8 cellular contexts compared by ENCODE assay signal in genomic region chr5:219492-219891, GRCh38. TPM values are rescaled to one million over a fixed set of nuclear protein-coding genes. Genes with fewer than 3 reads are reported as not detected.
DNase-seq lines count a peak whose midpoint lies in the region; ATAC-seq and TF ChIP-seq lines count a peak whose summit lies in the region.

No MANE protein-coding gene starts in this region.

- peaks cover 0 to 2% (median 0%) of the 10 kb centered on the region in 5 donors for H3K9me3 Mint-ChIP-seq in CD8-positive, alpha-beta memory T cell
- H3K9me3 Mint-ChIP-seq in activated T-helper 17 cell treated with anti-CD3 and anti-CD28 coated beads, Interleukin-2, amount 50 U/mL, for 72 hours: no peaks in the 10 kb centered on the region

- peak overlapping the region; percentile 94 to 100 (median 96) for H3K27ac Mint-ChIP-seq in CD8-positive, alpha-beta memory T cell
- peak overlapping the region; percentile 89 for H3K27ac Mint-ChIP-seq in activated T-helper 17 cell treated with anti-CD3 and anti-CD28 coated beads, Interleukin-2, amount 50 U/mL, for 72 hours

- intact Hi-C loops in left ventricle myocardium superior (cut with micrococcal nuclease): no loop called here
- intact Hi-C loops in gastrocnemius medialis (cut with DNase I; ENCODE audit: low total_unique reads): no loop called here

- POLR2A ChIA-PET in CD8-positive, alpha-beta memory T cell (lab: Charles Lee): interaction anchor here (1.2 to 3.1 kb wide), 3 partner anchors 28 to 52 kb away, joined by 4 to 28 read pairs (median 5); partner anchors contain the start of genes LRRC14B and PDCD6

- CTCF ChIA-PET in CD8-positive, alpha-beta memory T cell (lab: Charles Lee): interaction anchor here (1.1 to 1.6 kb wide), 3 partner anchors 13 to 31 kb away, joined by 3 to 10 read pairs (median 5); no protein-coding TSS in a partner anchor

- H3K4me3 ChIP-seq in CD8-positive, alpha-beta memory T cell (ENCODE audit: low read length): peak overlapping the region; percentile 79
- peak overlapping the region; percentile 93 to 97 (median 95) for H3K4me3 ChIP-seq in gastrocnemius medialis

- H3K4me1 Mint-ChIP-seq in CD8-positive, alpha-beta memory T cell: peaks cover 44 to 62% (median 61%) of the 10 kb centered on the region in 3 donors
- peaks cover 22% of the 10 kb centered on the region for H3K4me1 Mint-ChIP-seq in activated T-helper 17 cell treated with anti-CD3 and anti-CD28 coated beads, Interleukin-2, amount 50 U/mL, for 72 hours

- no peaks in the 10 kb centered on the region for H3K27me3 ChIP-seq in CD8-positive, alpha-beta memory T cell (ENCODE audit: insufficient read depth, low read length, poor library complexity, severe bottlenecking)
- H3K27me3 ChIP-seq in gastrocnemius medialis: no peaks in the 10 kb centered on the region

- TF ChIP-seq POLR2A in gastrocnemius medialis (IDR thresholded peaks at IDR 0.05): no peak

- DNase-seq in CD8-positive, alpha-beta memory T cell: peak in 2 of 5 donors; percentile 18 to 34
- DNase-seq in LHCN-M2 (ENCODE audit: low read depth) (peak; percentile 19), left ventricle myocardium superior (no peak), gastrocnemius medialis (no peak), NCI-H2081 treated with DMSO at 0.1 percent for 48 hours (lab: John Stamatoyannopoulos, UW) (no peak)

- H3K4me1 ChIP-seq in CD8-positive, alpha-beta memory T cell (ENCODE audit: insufficient read depth, low read length): peaks cover 17% of the 10 kb centered on the region
- H3K4me1 ChIP-seq in gastrocnemius medialis: peaks cover 45 to 46% of the 10 kb centered on the region in 2 donors

- H3K36me3 ChIP-seq in CD8-positive, alpha-beta memory T cell (ENCODE audit: insufficient read depth, low read length): peaks cover 1% of the 10 kb centered on the region
- peaks cover 0 to 7% of the 10 kb centered on the region in 2 donors for H3K36me3 ChIP-seq in gastrocnemius medialis

- H3K27me3 Mint-ChIP-seq in CD8-positive, alpha-beta memory T cell: peaks cover 0 to 1% of the 10 kb centered on the region in 2 donors
- no peaks in the 10 kb centered on the region for H3K27me3 Mint-ChIP-seq in activated T-helper 17 cell treated with anti-CD3 and anti-CD28 coated beads, Interleukin-2, amount 50 U/mL, for 72 hours

- peaks cover 0 to 45% (median 0%) of the 10 kb centered on the region in 3 donors for H3K36me3 Mint-ChIP-seq in CD8-positive, alpha-beta memory T cell
- peaks cover 75% of the 10 kb centered on the region for H3K36me3 Mint-ChIP-seq in activated T-helper 17 cell treated with anti-CD3 and anti-CD28 coated beads, Interleukin-2, amount 50 U/mL, for 72 hours (ENCODE audit: low read depth)

- in situ Hi-C loops in gastrocnemius medialis (cut with MboI; ENCODE audit: low sequenced_read_pairs in 4 of 4): no loop called here

- TF ChIP-seq CTCF in gastrocnemius medialis (IDR thresholded peaks at IDR 0.05 in 4 of 5, conservative IDR thresholded peaks at IDR 0.05 in 1 of 5): no peak

- peak overlapping the region; percentile 94 to 98 (median 97) for H3K4me3 Mint-ChIP-seq in CD8-positive, alpha-beta memory T cell
- H3K4me3 Mint-ChIP-seq in activated T-helper 17 cell treated with anti-CD3 and anti-CD28 coated beads, Interleukin-2, amount 50 U/mL, for 72 hours: peak overlapping the region; percentile 96

- peak; percentile 31 for ATAC-seq in activated T-helper 17 cell treated with anti-CD3 and anti-CD28 coated beads, Interleukin-2, amount 50 U/mL, for 72 hours (replicated peaks)
- ATAC-seq in left ventricle myocardium superior (peak; percentile 5), gastrocnemius medialis (peak in 1 of 2 donors; percentile 27), GM18867 (IDR thresholded peaks at IDR 0.05; ENCODE audit: unreplicated experiment) (no peak), GM19328 (IDR thresholded peaks at IDR 0.05; ENCODE audit: unreplicated experiment) (no peak)

- no peaks in the 10 kb centered on the region for H3K9me3 ChIP-seq in CD8-positive, alpha-beta memory T cell (ENCODE audit: low read length)
- no peaks in the 10 kb centered on the region for H3K9me3 ChIP-seq in gastrocnemius medialis

- H3K27ac ChIP-seq in CD8-positive, alpha-beta memory T cell (ENCODE audit: low read depth, low read length): peak overlapping the region; percentile 73
- H3K27ac ChIP-seq in gastrocnemius medialis: peak overlapping the region; percentile 97 to 99 (median 98)

RNA-seq across cellular contexts. Expression of gene SDHA, which starts 1.4 kb away (rescaled TPM):
- 100 to 1,000 TPM; 168 to 171 TPM for total RNA-seq in CD8-positive, alpha-beta memory T cell
- polyA plus RNA-seq in CD8-positive, alpha-beta memory T cell: 237 TPM
- 72.8 and 78.4 TPM in 2 replicates for total RNA-seq in LHCN-M2 (2014; rRNA removed)
- 107 TPM for polyA plus RNA-seq in LHCN-M2 (2012)
- 100 to 1,000 TPM; 132 to 177 TPM for total RNA-seq in activated T-helper 17 cell treated with anti-CD3 and anti-CD28 coated beads, Interleukin-2, amount 50 U/mL, for 72 hours
- 876 TPM for total RNA-seq in left ventricle myocardium superior
- total RNA-seq in gastrocnemius medialis: 100 to 1,000 TPM; 146 to 277 (median 207) TPM

RNA-seq across cellular contexts. Expression of gene CCDC127, which starts 1.5 kb away (rescaled TPM):
- total RNA-seq in CD8-positive, alpha-beta memory T cell: 1 to 10 TPM; 7.2 to 8.3 TPM
- polyA plus RNA-seq in CD8-positive, alpha-beta memory T cell: 5.3 TPM
- total RNA-seq in LHCN-M2 (2014; rRNA removed) (5.0 and 6.2 TPM in 2 replicates), left ventricle myocardium superior (7.7 TPM), gastrocnemius medialis (10 to 100 TPM in 1 of 4 donors, 1 to 10 TPM in 3; 5.7 to 11.1 (median 7.8) TPM)
- 3.3 TPM for polyA plus RNA-seq in LHCN-M2 (2012)
- 10 to 100 TPM in 1 of 2 donors, 1 to 10 TPM in 1; 6.4 to 10.5 TPM for total RNA-seq in activated T-helper 17 cell treated with anti-CD3 and anti-CD28 coated beads, Interleukin-2, amount 50 U/mL, for 72 hours

RNA-seq across cellular contexts. Expression of gene LRRC14B, which starts 28.2 kb away (rescaled TPM):
- not detected for total RNA-seq in CD8-positive, alpha-beta memory T cell
- not detected for polyA plus RNA-seq in CD8-positive, alpha-beta memory T cell
- 0.06 TPM in 1 of 2 replicates, not detected in the other for total RNA-seq in LHCN-M2 (2014; rRNA removed)
- not detected for polyA plus RNA-seq in LHCN-M2 (2012)
- not detected for total RNA-seq in activated T-helper 17 cell treated with anti-CD3 and anti-CD28 coated beads, Interleukin-2, amount 50 U/mL, for 72 hours
- total RNA-seq in left ventricle myocardium superior: 107 TPM
- total RNA-seq in gastrocnemius medialis: 10 to 100 TPM; 11.6 to 39.0 (median 27.2) TPM

RNA-seq across cellular contexts. Expression of gene PDCD6, which starts 52.0 kb away (rescaled TPM):
- 100 to 1,000 TPM in 1 of 2 experiments, 10 to 100 TPM in 1; 100.0 to 105 TPM for total RNA-seq in CD8-positive, alpha-beta memory T cell
- 194 TPM for polyA plus RNA-seq in CD8-positive, alpha-beta memory T cell
- 104 and 112 TPM in 2 replicates for total RNA-seq in LHCN-M2 (2014; rRNA removed)
- 116 TPM for polyA plus RNA-seq in LHCN-M2 (2012)
- 10 to 100 TPM; 64.5 to 83.0 TPM for total RNA-seq in activated T-helper 17 cell treated with anti-CD3 and anti-CD28 coated beads, Interleukin-2, amount 50 U/mL, for 72 hours
- total RNA-seq in left ventricle myocardium superior: 33.3 TPM
- total RNA-seq in gastrocnemius medialis: 10 to 100 TPM; 34.1 to 53.3 (median 43.0) TPM

Comparison
In these comparisons a context has a peak if more than half of its experiments do, and no peak if none do; other contexts are left out.
1. ATAC-seq: peak in activated T-helper 17 cell treated with anti-CD3 and anti-CD28 coated beads, Interleukin-2, amount 50 U/mL, for 72 hours (single experiment) and left ventricle myocardium superior (single experiment); none in GM18867 (single experiment) and GM19328 (single experiment).
2. RNA of gene LRRC14B, which starts 28.2 kb away (total RNA-seq): 107 TPM in left ventricle myocardium superior (single experiment) and 11.6 to 39.0 TPM in gastrocnemius medialis; not detected in CD8-positive, alpha-beta memory T cell, 0.06 TPM in LHCN-M2 and not detected in activated T-helper 17 cell treated with anti-CD3 and anti-CD28 coated beads, Interleukin-2, amount 50 U/mL, for 72 hours; every median in the first group is over 10 times any median in the second.